ENCODE assay signal across 1 cellular context in the genomic region with DNA sequence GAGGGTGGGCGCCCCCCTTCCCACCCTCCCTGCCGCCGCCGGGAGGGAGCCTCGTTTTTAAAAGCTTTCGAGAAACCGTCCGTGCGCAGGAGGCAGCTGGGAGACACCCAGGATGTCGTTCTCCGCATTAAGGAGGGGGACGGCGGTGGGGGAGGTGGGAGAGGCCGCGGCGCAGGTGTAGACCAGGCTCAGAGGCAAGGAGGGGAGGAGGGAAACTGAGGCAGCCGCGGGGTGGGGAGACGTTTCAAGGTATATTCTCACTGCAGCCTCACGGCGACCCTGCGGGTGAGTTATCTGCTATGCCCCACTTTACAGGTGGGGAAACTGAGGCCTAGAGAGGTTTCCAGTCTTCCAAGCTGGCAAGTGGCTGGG.
TF ChIP-seq lines count a peak whose summit lies in the region.

No MANE protein-coding gene starts in this region.

TF ChIP-seq in IMR-90, 13 proteins besides CTCF, POLR2A, EP300 and RAD21:
- TF ChIP-seq NFE2L2 (IDR thresholded peaks at IDR 0.05; ENCODE audit: low read depth, low read length) (no peak), SMC3 (IDR thresholded peaks at IDR 0.05; ENCODE audit: low read depth, low read length) (no peak), MXI1 (IDR thresholded peaks at IDR 0.05; ENCODE audit: borderline replicate concordance, low read depth, low read length) (no peak), MAZ (IDR thresholded peaks at IDR 0.05; ENCODE audit: borderline replicate concordance, low read depth, low read length) (no peak), RFX5 (IDR thresholded peaks at IDR 0.05; ENCODE audit: low read depth, low read length) (no peak), CEBPB (IDR thresholded peaks at IDR 0.05; ENCODE audit: low read depth, low read length) (no peak), FOS (IDR thresholded peaks at IDR 0.05; ENCODE audit: low read depth, low read length) (no peak), RCOR1 (IDR thresholded peaks at IDR 0.05; ENCODE audit: insufficient replicate concordance, low read length) (no peak), BHLHE40 (IDR thresholded peaks at IDR 0.05; ENCODE audit: low read depth, low read length) (no peak), MAFK (IDR thresholded peaks at IDR 0.05; ENCODE audit: low read depth, low read length) (no peak), CHD1 (IDR thresholded peaks at IDR 0.05; ENCODE audit: low read depth, low read length) (no peak)
- TF ChIP-seq, protein P1, sequence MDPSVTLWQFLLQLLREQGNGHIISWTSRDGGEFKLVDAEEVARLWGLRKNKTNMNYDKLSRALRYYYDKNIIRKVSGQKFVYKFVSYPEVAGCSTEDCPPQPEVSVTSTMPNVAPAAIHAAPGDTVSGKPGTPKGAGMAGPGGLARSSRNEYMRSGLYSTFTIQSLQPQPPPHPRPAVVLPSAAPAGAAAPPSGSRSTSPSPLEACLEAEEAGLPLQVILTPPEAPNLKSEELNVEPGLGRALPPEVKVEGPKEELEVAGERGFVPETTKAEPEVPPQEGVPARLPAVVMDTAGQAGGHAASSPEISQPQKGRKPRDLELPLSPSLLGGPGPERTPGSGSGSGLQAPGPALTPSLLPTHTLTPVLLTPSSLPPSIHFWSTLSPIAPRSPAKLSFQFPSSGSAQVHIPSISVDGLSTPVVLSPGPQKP (IDR thresholded peaks at IDR 0.05; ENCODE audit: borderline replicate concordance, low read depth, low read length) = no peak
- TF ChIP-seq, protein P2, sequence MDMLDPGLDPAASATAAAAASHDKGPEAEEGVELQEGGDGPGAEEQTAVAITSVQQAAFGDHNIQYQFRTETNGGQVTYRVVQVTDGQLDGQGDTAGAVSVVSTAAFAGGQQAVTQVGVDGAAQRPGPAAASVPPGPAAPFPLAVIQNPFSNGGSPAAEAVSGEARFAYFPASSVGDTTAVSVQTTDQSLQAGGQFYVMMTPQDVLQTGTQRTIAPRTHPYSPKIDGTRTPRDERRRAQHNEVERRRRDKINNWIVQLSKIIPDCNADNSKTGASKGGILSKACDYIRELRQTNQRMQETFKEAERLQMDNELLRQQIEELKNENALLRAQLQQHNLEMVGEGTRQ (IDR thresholded peaks at IDR 0.05; ENCODE audit: low read depth, low read length) = no peak
